Comparison of ENCODE assay signal across 27 cellular contexts in genomic region chr5:78843436-78843835, GRCh38.
"Had no signal": no experiment of that assay in that cellular context is flagged by ENCODE, and none has a peak within 500 bp of the region (broad histone marks: within the 10 kb centered on the region; RNA-seq: fewer than 3 reads in every experiment).

No MANE protein-coding gene starts in this region.

- ATAC-seq: gastrocnemius medialis; left ventricle myocardium superior; lower lobe of right lung; naive thymus-derived CD8-positive, alpha-beta T cell; psoas muscle; right cardiac atrium had no signal

- H3K9me3 ChIP-seq: gastrocnemius medialis, lower lobe of right lung, ovary, psoas muscle, stomach, thyroid gland, vagina had no signal

- H3K27ac ChIP-seq: coronary artery, esophagus muscularis mucosa, gastrocnemius medialis, lower lobe of right lung, ovary, psoas muscle, stomach, thyroid gland, vagina had no signal

- H3K27me3 Mint-ChIP-seq: naive thymus-derived CD8-positive, alpha-beta T cell had no signal

- H3K4me3 ChIP-seq: coronary artery, esophagus muscularis mucosa, gastrocnemius medialis, lower lobe of right lung, ovary, psoas muscle, smooth muscle cell, stomach, thyroid gland, vagina had no signal

- H3K4me1 Mint-ChIP-seq: nephron progenitor cell had no signal

- H3K27ac Mint-ChIP-seq: naive thymus-derived CD8-positive, alpha-beta T cell; nephron progenitor cell had no signal

- H3K4me3 Mint-ChIP-seq: naive thymus-derived CD8-positive, alpha-beta T cell; nephron progenitor cell had no signal

- DNase-seq: dermis blood vessel endothelial cell; effector memory CD4-positive, alpha-beta T cell; foreskin fibroblast; gastrocnemius medialis; head of caudate nucleus; left ventricle myocardium superior; lower lobe of right lung; naive thymus-derived CD8-positive, alpha-beta T cell; nephron progenitor cell; nucleus accumbens; ovary; posterior cingulate gyrus; psoas muscle; right cardiac atrium; stimulated activated CD4-positive, alpha-beta T cell treated with anti-CD3 and anti-CD28 coated beads, Interleukin-12 subunit alpha, Interleukin-12 subunit beta, amount 100 ng/mL, for 4 hours; stimulated activated CD4-positive, alpha-beta T cell treated with anti-CD3 and anti-CD28 coated beads, Interleukin-1b, Interleukin-23, amount 100 ng/mL, for 48 hours; stimulated activated CD4-positive, alpha-beta T cell treated with anti-CD3 and anti-CD28 coated beads, Interleukin-4, amount 100 ng/mL, for 1 hour; stimulated activated CD8-positive, alpha-beta memory T cell treated with anti-CD3 and anti-CD28 coated beads, Interleukin-4, amount 100 ng/mL, for 48 hours; stimulated activated naive CD4-positive, alpha-beta T cell treated with Interleukin-2 at 50 U/mL for 16 hours; stomach; thyroid gland; trophoblast cell had no signal

- H3K4me1 ChIP-seq: esophagus muscularis mucosa, gastrocnemius medialis, lower lobe of right lung, psoas muscle, stomach, thyroid gland, vagina had no signal

- H3K36me3 ChIP-seq: gastrocnemius medialis, lower lobe of right lung, ovary, thyroid gland, vagina had no signal

- H3K4me2 ChIP-seq: smooth muscle cell had no signal

- H3K27me3 ChIP-seq: esophagus muscularis mucosa, gastrocnemius medialis, ovary, stomach, thyroid gland, vagina had no signal

- FAIRE-seq: keratinocyte had no signal
